ENCODE assay signal across 19 cellular contexts in genomic region chr5:35133186-35133585, GRCh38.
A peak's percentile ranks its signal among the peaks of the same experiment; 100 is the strongest.
DNase-seq lines count a peak whose midpoint lies in the region; ATAC-seq, FAIRE-seq and TF ChIP-seq lines count a peak whose summit lies in the region.
"Had no signal": no experiment of that assay in that cellular context is flagged by ENCODE, and none has a peak within 500 bp of the region (broad histone marks: within the 10 kb centered on the region; RNA-seq: fewer than 3 reads in every experiment).

No MANE protein-coding gene starts in this region.

- H3K4me3 ChIP-seq in PC-3 (ENCODE audit: low read length) (no peak overlapping the region), dorsolateral prefrontal cortex (no peak overlapping the region)
- H3K4me3 ChIP-seq: BLaER1 had no signal

- DNase-seq in ELR (ENCODE audit: low read depth) (peak; percentile 69), HFFc6 (no peak), PC-3 (peak; percentile 30), kidney tubule cell (ENCODE audit: low spot score) (peak; percentile 37), dermis blood vessel endothelial cell (no peak), GM19239 (ENCODE audit: insufficient read length, low spot score) (no peak), dorsolateral prefrontal cortex (no peak)
- DNase-seq: 8988T; CD4-positive, alpha-beta memory T cell; DMS153; DMS79; GF-D8; GOT3; H7; KBM-7 had no signal

- peaks cover 62% of the 10 kb centered on the region for H3K4me1 ChIP-seq in PC-3 (ENCODE audit: insufficient read depth, low read length)

- H3K27ac ChIP-seq in PC-3 (ENCODE audit: low read length) = no peak overlapping the region
- H3K27ac ChIP-seq in dorsolateral prefrontal cortex = no peak overlapping the region
- H3K27ac ChIP-seq: BLaER1 had no signal

- H3K9me2 ChIP-seq in PC-3 (replicated peaks; ENCODE audit: low read length) = no peaks in the 10 kb centered on the region

- no peaks in the 10 kb centered on the region for H3K36me3 ChIP-seq in PC-3 (ENCODE audit: low read depth, low read length)
- H3K36me3 ChIP-seq: BLaER1 had no signal

- no TSS peak for BruUV-seq in PC-3 (replicated peaks; lab: Mats Ljungman, UMichigan)

- H3K9me3 Mint-ChIP-seq in HFFc6 = no peaks in the 10 kb centered on the region

- peak overlapping the region; percentile 43 for H3K27ac Mint-ChIP-seq in HFFc6
- H3K27ac Mint-ChIP-seq: CD14-positive monocyte; CD4-positive, alpha-beta memory T cell; IgD-negative memory B cell had no signal

- no peaks in the 10 kb centered on the region for H3F3A ChIP-seq in PC-3 (ENCODE audit: low read length, unreplicated experiment)

- no peak overlapping the region for H3K9ac ChIP-seq in PC-3 (ENCODE audit: low read length)
- H3K9ac ChIP-seq: BLaER1 had no signal

- no peak overlapping the region for H3K4me2 ChIP-seq in PC-3 (ENCODE audit: low read length)
- H3K4me2 ChIP-seq: BLaER1 had no signal

- CTCF ChIA-PET in PC-3 (lab: Charles Lee) = no interaction called here

- H3K4me3 Mint-ChIP-seq in HFFc6 = no peak overlapping the region
- H3K4me3 Mint-ChIP-seq: CD14-positive monocyte; CD4-positive, alpha-beta memory T cell; IgD-negative memory B cell had no signal

- no peak overlapping the region for H2AFZ ChIP-seq in PC-3 (ENCODE audit: low read length)

- no peaks in the 10 kb centered on the region for H4K20me1 ChIP-seq in PC-3 (ENCODE audit: low read length)
- H4K20me1 ChIP-seq: BLaER1 had no signal

- POLR2A ChIA-PET in PC-3 (lab: Charles Lee; ENCODE audit: unreplicated experiment) = no interaction called here

- intact Hi-C loops in PC-3 (cut with micrococcal nuclease) = no loop called here
- intact Hi-C loops in dorsolateral prefrontal cortex (cut with DNase I) = no loop called here

- TF ChIP-seq CTCF in HFFc6 (IDR thresholded peaks at IDR 0.05) (no peak), PC-3 (conservative IDR thresholded peaks at IDR 0.05; ENCODE audit: low read depth, low read length) (no peak), dorsolateral prefrontal cortex (IDR thresholded peaks at IDR 0.05 in 54 of 56, conservative IDR thresholded peaks at IDR 0.05 in 2 of 56; ENCODE audit: low read depth in 1 of 56, partially characterized antibody in 56 of 56) (no peak)

- peaks cover 7% of the 10 kb centered on the region; the same call in 1 of the 2 replicates for H3K36me3 Mint-ChIP-seq in HFFc6 (ENCODE audit: low read depth)
- H3K36me3 Mint-ChIP-seq: CD4-positive, alpha-beta memory T cell had no signal

- no peaks in the 10 kb centered on the region for H3K9me3 ChIP-seq in PC-3 (ENCODE audit: low read length)
- H3K9me3 ChIP-seq: BLaER1 had no signal

- ATAC-seq in PC-3 (no peak), GM18907 (IDR thresholded peaks at IDR 0.05; ENCODE audit: unreplicated experiment) (no peak)

- FAIRE-seq in GM19239 (lab: Jason Lieb, UNC) = no peak

- H3K27me3 ChIP-seq in PC-3 (ENCODE audit: low read length) (no peaks in the 10 kb centered on the region), dorsolateral prefrontal cortex (peaks cover 0 to 9% (median 0%) of the 10 kb centered on the region in 45 donors)
- H3K27me3 ChIP-seq: BLaER1 had no signal

- H3K4me1 Mint-ChIP-seq in HFFc6 (ENCODE audit: low read depth) = peaks cover 94% of the 10 kb centered on the region
- H3K4me1 Mint-ChIP-seq: IgD-negative memory B cell had no signal

- H3K27me3 Mint-ChIP-seq in HFFc6 (ENCODE audit: insufficient read depth) = peaks cover 2% of the 10 kb centered on the region; the same call in 1 of the 2 replicates

- H3K79me2 ChIP-seq in PC-3 (ENCODE audit: low read length) = no peaks in the 10 kb centered on the region

Comparison
In these comparisons a context has a peak if more than half of its experiments do, and no peak if none do; other contexts are left out.
1. DNase-seq: peak in ELR (single experiment), PC-3 (single experiment) and kidney tubule cell (single experiment); none in HFFc6 (single experiment), dermis blood vessel endothelial cell (single experiment), GM19239 (single experiment) and dorsolateral prefrontal cortex (0 of 10).